ENCODE assay signal across 21 cellular contexts in genomic region chr4:73309211-73309610, GRCh38. TPM values are rescaled to one million over a fixed set of nuclear protein-coding genes. Genes with fewer than 3 reads are reported as not detected.
A peak's percentile ranks its signal among the peaks of the same experiment; 100 is the strongest.
DNase-seq lines count a peak whose midpoint lies in the region; ATAC-seq, FAIRE-seq and TF ChIP-seq lines count a peak whose summit lies in the region.
"Had no signal": no experiment of that assay in that cellular context is flagged by ENCODE, and none has a peak within 500 bp of the region (broad histone marks: within the 10 kb centered on the region; RNA-seq: fewer than 3 reads in every experiment).

No MANE protein-coding gene starts in this region.

- in situ Hi-C loops in GM13976 (cut with MboI; ENCODE audit: low sequenced_read_pairs, unreplicated experiment): loop anchor here (25.0 kb wide), 1 partner anchor 353 kb away; no protein-coding TSS in a partner anchor

- H4K20me1 ChIP-seq in keratinocyte (ENCODE audit: control insufficient read depth, extremely low read depth, insufficient read depth, low read length): no peaks in the 10 kb centered on the region

- H2AFZ ChIP-seq in keratinocyte (ENCODE audit: control insufficient read depth, low read length): no peak overlapping the region

- H3K36me3 ChIP-seq in keratinocyte (ENCODE audit: control insufficient read depth in 2 of 2, extremely low read depth in 1 of 2, insufficient read depth in 2 of 2, low read length in 2 of 2): no peaks in the 10 kb centered on the region
- H3K36me3 ChIP-seq: HAP-1, transverse colon had no signal

- H3K27ac ChIP-seq in RWPE1 (no peak overlapping the region), keratinocyte (ENCODE audit: control insufficient read depth, insufficient read depth, low read length) (no peak overlapping the region)
- H3K27ac ChIP-seq: HL-60, transverse colon had no signal

- dilution Hi-C loops in keratinocyte (cut with MboI; ENCODE audit: extremely low pct_ligation_motif_present, low sequenced_read_pairs): no loop called here

- peaks cover 2% of the 10 kb centered on the region for H3K9me1 ChIP-seq in keratinocyte (ENCODE audit: control insufficient read depth, extremely low read depth, insufficient read depth, low read length)

- H3K79me2 ChIP-seq in keratinocyte (ENCODE audit: control insufficient read depth, insufficient read depth, low read length): no peaks in the 10 kb centered on the region

- H3K4me2 ChIP-seq in keratinocyte (ENCODE audit: control insufficient read depth, extremely low read depth, insufficient read depth, low read depth, low read length): peak overlapping the region; percentile 19

- H3K27me3 ChIP-seq in keratinocyte (ENCODE audit: control insufficient read depth, extremely low read depth, insufficient read depth, low read length): no peaks in the 10 kb centered on the region
- H3K27me3 ChIP-seq: transverse colon had no signal

- peak; percentile 58 for FAIRE-seq in keratinocyte (lab: Jason Lieb, UNC)

- ATAC-seq in GM18909 (IDR thresholded peaks at IDR 0.05; ENCODE audit: poor library complexity, unreplicated experiment): no peak
- ATAC-seq: right cardiac atrium had no signal

- POLR2A ChIA-PET in RWPE1 (lab: Yijun Ruan, JAX; ENCODE audit: low non-redundant PET): no interaction called here

- CTCF ChIA-PET in RWPE1 (lab: Yijun Ruan, JAX): interaction anchor here (0.6 to 1.0 kb wide), 2 partner anchors 52 to 111 kb away, joined by 4 read pairs; no protein-coding TSS in a partner anchor

- H3K9me3 ChIP-seq in keratinocyte (ENCODE audit: control insufficient read depth, low read depth, low read length): no peaks in the 10 kb centered on the region
- H3K9me3 ChIP-seq: HAP-1, transverse colon had no signal

- no peak overlapping the region for H3K9ac ChIP-seq in keratinocyte (ENCODE audit: control insufficient read depth, extremely low read depth, insufficient read depth, low read length)

- H3K4me1 ChIP-seq in keratinocyte (ENCODE audit: control insufficient read depth, extremely low read depth, insufficient read depth, low read length): no peaks in the 10 kb centered on the region
- H3K4me1 ChIP-seq: HAP-1, transverse colon had no signal

- no peak overlapping the region for H3K4me3 ChIP-seq in keratinocyte (ENCODE audit: control insufficient read depth in 2 of 3, extremely low read depth in 1 of 3, insufficient read depth in 2 of 3, low read depth in 1 of 3, low read length in 3 of 3)
- H3K4me3 ChIP-seq: HAP-1, transverse colon had no signal

- TF ChIP-seq CTCF in RWPE1 (conservative IDR thresholded peaks at IDR 0.05; ENCODE audit: low read depth): no peak
- TF ChIP-seq CTCF in keratinocyte (optimal IDR thresholded peaks at IDR 0.05 in 1 of 3, IDR thresholded peaks at IDR 0.05 in 1 of 3, conservative IDR thresholded peaks at IDR 0.05 in 1 of 3; ENCODE audit: extremely low read depth in 1 of 3, insufficient read depth in 2 of 3, low read length in 3 of 3): no peak
- TF ChIP-seq CTCF in GM13976 (IDR thresholded peaks at IDR 0.05; ENCODE audit: borderline replicate concordance, control extremely low read depth, extremely low read depth, insufficient read depth, missing control alignments): no peak

- DNase-seq in EH (ENCODE audit: low read depth) (peak; percentile 66), RWPE1 (ENCODE audit: low spot score) (peak; percentile 33), dedifferentiated amniotic fluid mesenchymal stem cell (ENCODE audit: extremely low spot score) (peak; percentile 46), keratinocyte (ENCODE audit: low read depth, low spot score) (no peak), H4 (ENCODE audit: low spot score) (no peak), GM13976 (ENCODE audit: low spot score) (no peak), foreskin melanocyte (no peak)
- DNase-seq: activated CD4-positive, CD25-positive, alpha-beta regulatory T cell; activated naive CD8-positive, alpha-beta T cell treated with anti-CD3 and anti-CD28 coated beads, Interleukin-2, amount 10 ng/mL, durations not matched to agents 7 days and 5 days; DMS79 treated with DMSO at 0.1 percent for 48 hours; KG1; NCI-H1092 treated with DMSO at 0.1 percent for 48 hours; NCI-H2081; NCI-H510A; right cardiac atrium; Right ventricle myocardium superior; stimulated activated naive CD4-positive, alpha-beta T cell treated with Interleukin-2 at 50 U/mL for 16 hours; transverse colon had no signal

RNA-seq across cellular contexts. Expression of gene ANKRD17, which starts 50.6 kb away (rescaled TPM):
- polyA plus RNA-seq in keratinocyte: 51.5 to 53.4 TPM (median 53.0 TPM) in 3 replicates
- polyA plus RNA-seq in keratinocyte (2011; ENCODE audit: low read depth): 169 TPM
- polyA plus RNA-seq in keratinocyte (2011; cell fraction: cytosol; rRNA removed): 25.8 and 42.9 TPM in 2 replicates
- polyA plus RNA-seq in keratinocyte (2011; cell fraction: nucleus; rRNA removed): 84.4 and 90.8 TPM in 2 replicates
- 31.1 and 32.7 TPM in 2 replicates for polyA plus RNA-seq in keratinocyte (2012; ENCODE audit: low replicate concordance)
- polyA minus RNA-seq in keratinocyte: 62.0 to 139 TPM (median 128 TPM) in 3 replicates
- polyA minus RNA-seq in keratinocyte (2011; cell fraction: cytosol; rRNA and poly(A)+ RNA removed): 66.6 TPM
- polyA minus RNA-seq in keratinocyte (2011; cell fraction: nucleus; rRNA and poly(A)+ RNA removed): 102 and 196 TPM in 2 replicates
- 31.6 and 33.1 TPM in 2 replicates for total RNA-seq in H4 (2014; rRNA removed; shearing (Covaris generic))

Comparison
In these comparisons a context has a peak if more than half of its experiments do, and no peak if none do; other contexts are left out.
1. DNase-seq: peak in EH (single experiment), RWPE1 (single experiment) and dedifferentiated amniotic fluid mesenchymal stem cell (single experiment); none in keratinocyte (single experiment), H4 (single experiment), GM13976 (single experiment) and foreskin melanocyte (single experiment).